15 cellular contexts compared by ENCODE assay signal in the genomic region with DNA sequence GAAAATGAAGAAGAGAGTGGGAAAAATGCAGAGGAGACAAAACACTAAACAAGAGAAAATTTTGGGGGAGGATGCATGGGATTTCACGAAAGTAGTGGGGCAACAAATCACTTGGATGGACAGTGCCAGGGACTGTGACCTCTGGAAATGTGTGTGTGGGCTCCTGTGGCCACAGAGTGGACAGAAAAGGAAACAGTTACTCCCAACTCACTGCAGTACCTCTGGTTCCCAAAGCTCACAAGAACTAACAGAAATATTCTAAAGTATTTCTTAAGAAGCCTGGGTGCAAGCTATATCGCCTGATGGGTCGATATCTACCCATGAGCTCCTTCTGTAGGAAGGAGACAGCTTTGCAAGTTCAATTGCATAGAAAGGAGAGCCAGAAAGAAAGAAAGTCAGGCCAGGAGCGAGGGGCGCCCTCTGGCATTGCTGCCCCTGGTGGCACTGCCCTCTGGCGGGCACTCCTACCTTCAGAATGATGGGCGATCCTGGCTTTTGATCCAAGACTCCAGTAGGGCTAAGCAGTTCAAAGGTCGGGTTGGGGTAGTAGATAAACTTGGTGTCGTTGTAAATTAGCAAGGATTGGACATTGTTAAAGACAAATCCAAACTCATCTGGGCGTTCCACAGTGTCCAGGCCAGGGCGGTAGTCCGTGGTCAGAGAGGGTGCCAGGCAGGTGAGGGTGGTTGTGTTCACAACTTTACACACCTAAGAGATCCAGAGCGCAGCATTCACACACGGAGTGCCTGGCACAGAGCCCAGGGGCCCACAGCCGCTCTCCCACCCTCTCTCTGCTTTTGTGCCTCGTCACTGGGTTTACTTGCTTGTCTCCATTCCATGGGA.
DNase-seq lines count a peak whose midpoint lies in the region; ATAC-seq and TF ChIP-seq lines count a peak whose summit lies in the region.
"Had no signal": no experiment of that assay in that cellular context is flagged by ENCODE, and none has a peak within 500 bp of the region (broad histone marks: within the 10 kb centered on the region; RNA-seq: fewer than 3 reads in every experiment).

No MANE protein-coding gene starts in this region.

- BruUV-seq in Caco-2 (replicated peaks; lab: Mats Ljungman, UMichigan): no TSS peak

- intact Hi-C loops in Caco-2 (cut with micrococcal nuclease; ENCODE audit: unreplicated experiment): no loop called here

- 0 out of 2 replicates have a peak, but pooled peaks cover 2% of the 10 kb centered on the region for H3K4me1 ChIP-seq in Caco-2
- H3K4me1 ChIP-seq: parathyroid adenoma had no signal

- peaks cover 67% of the 10 kb centered on the region for H3K36me3 Mint-ChIP-seq in brain
- H3K36me3 Mint-ChIP-seq in progenitor cell of endocrine pancreas (ENCODE audit: insufficient read depth): peaks cover 17% of the 10 kb centered on the region
- H3K36me3 Mint-ChIP-seq in Caco-2 (ENCODE audit: insufficient read depth, unreplicated experiment): no peaks in the 10 kb centered on the region

- H3K9me3 ChIP-seq in Caco-2: no peaks in the 10 kb centered on the region
- H3K9me3 ChIP-seq: thyroid gland had no signal

- no peaks in the 10 kb centered on the region for H3K36me3 ChIP-seq in Caco-2 (ENCODE audit: control insufficient read depth, insufficient read depth, low read length)

- no peaks in the 10 kb centered on the region for H3K9me3 Mint-ChIP-seq in brain
- no peaks in the 10 kb centered on the region for H3K9me3 Mint-ChIP-seq in progenitor cell of endocrine pancreas (ENCODE audit: low read depth)
- no peaks in the 10 kb centered on the region for H3K9me3 Mint-ChIP-seq in Caco-2 (ENCODE audit: unreplicated experiment)
- H3K9me3 Mint-ChIP-seq: activated T-cell treated with anti-CD3 and anti-CD28 coated beads, Interleukin-2, amount 50 U/mL, for 24 hours; HFFc6; T-helper 1 cell treated with Interleukin-12 subunit alpha and Interleukin-12 subunit beta and Interleukin-4 antibody, amounts not matched to agents 30 μg/mL and 1 μg/mL, for 36 hours had no signal

- CTCF ChIA-PET in Caco-2 (lab: Charles Lee): no interaction called here

- H3K27me3 Mint-ChIP-seq in brain (peaks cover 5% of the 10 kb centered on the region), progenitor cell of endocrine pancreas (peaks cover 7% of the 10 kb centered on the region), Caco-2 (ENCODE audit: insufficient read depth, unreplicated experiment) (peaks cover 4% of the 10 kb centered on the region)
- H3K27me3 Mint-ChIP-seq: activated CD4-positive, alpha-beta T cell treated with anti-CD3 and anti-CD28 coated beads for 36 hours had no signal

- DNase-seq in D341Med (ENCODE audit: low spot score) (peak; percentile 58), progenitor cell of endocrine pancreas (ENCODE audit: low spot score, unreplicated experiment) (no peak), Caco-2 (no peak), DMS53 treated with DMSO at 0.1 percent for 48 hours (lab: John Stamatoyannopoulos, UW; ENCODE audit: unreplicated experiment) (no peak), NCI-H128 (lab: John Stamatoyannopoulos, UW; ENCODE audit: unreplicated experiment) (no peak)
- DNase-seq: activated CD4-positive, alpha-beta T cell treated with anti-CD3 and anti-CD28 coated beads for 36 hours; activated T-cell treated with anti-CD3 and anti-CD28 coated beads, Interleukin-2, amount 50 U/mL, for 24 hours; dermis blood vessel endothelial cell; thyroid gland had no signal

- H3K4me1 Mint-ChIP-seq in brain: peaks cover 82% of the 10 kb centered on the region
- H3K4me1 Mint-ChIP-seq in progenitor cell of endocrine pancreas (ENCODE audit: low read depth): peaks cover 3% of the 10 kb centered on the region
- H3K4me1 Mint-ChIP-seq in Caco-2 (ENCODE audit: low read depth, unreplicated experiment): peaks cover 19% of the 10 kb centered on the region

- TF ChIP-seq CTCF in LNCAP (IDR thresholded peaks at IDR 0.05) (peak; percentile 22; the same call in 1 of the 2 replicates), brain (conservative IDR thresholded peaks at IDR 0.05) (no peak), progenitor cell of endocrine pancreas (IDR thresholded peaks at IDR 0.05; ENCODE audit: unreplicated experiment) (no peak), Caco-2 (IDR thresholded peaks at IDR 0.05; ENCODE audit: insufficient read depth in 1 of 2, low read depth in 1 of 2, low read length in 1 of 2, severe bottlenecking in 1 of 2, unreplicated experiment in 1 of 2) (no peak)

- H3K4me3 ChIP-seq in Caco-2 (ENCODE audit: low read depth, low read length): no peak overlapping the region
- H3K4me3 ChIP-seq: thyroid gland had no signal

- no peaks in the 10 kb centered on the region for H3K27me3 ChIP-seq in Caco-2 (replicated peaks; ENCODE audit: control insufficient read depth, insufficient read depth, low read length)
- H3K27me3 ChIP-seq: thyroid gland had no signal

- H3K27ac Mint-ChIP-seq in brain (peak overlapping the region; percentile 62 to 86 (median 72)), progenitor cell of endocrine pancreas (peak overlapping the region; percentile 57), Caco-2 (ENCODE audit: unreplicated experiment) (no peak overlapping the region)
- H3K27ac Mint-ChIP-seq: activated CD4-positive, alpha-beta T cell treated with anti-CD3 and anti-CD28 coated beads for 36 hours; activated T-cell treated with anti-CD3 and anti-CD28 coated beads, Interleukin-2, amount 50 U/mL, for 24 hours had no signal

- POLR2A ChIA-PET in Caco-2 (lab: Charles Lee): no interaction called here

- no peak for ATAC-seq in GM21390 (IDR thresholded peaks at IDR 0.05; ENCODE audit: unreplicated experiment)

- peak overlapping the region in 1 of 5 experiments; percentile 2 for H3K4me3 Mint-ChIP-seq in brain
- no peak overlapping the region for H3K4me3 Mint-ChIP-seq in progenitor cell of endocrine pancreas (ENCODE audit: low read depth)
- H3K4me3 Mint-ChIP-seq in Caco-2 (ENCODE audit: unreplicated experiment): no peak overlapping the region
- H3K4me3 Mint-ChIP-seq: activated CD4-positive, alpha-beta T cell treated with anti-CD3 and anti-CD28 coated beads for 36 hours; activated T-cell treated with anti-CD3 and anti-CD28 coated beads, Interleukin-2, amount 50 U/mL, for 24 hours; HFFc6; T-helper 1 cell treated with Interleukin-12 subunit alpha and Interleukin-12 subunit beta and Interleukin-4 antibody, amounts not matched to agents 30 μg/mL and 1 μg/mL, for 36 hours had no signal
